ENCODE assay signal across 1 cellular context in genomic region chr9:92384373-92384772, GRCh38.
TF ChIP-seq lines count a peak whose summit lies in the region.

No MANE protein-coding gene starts in this region.

TF ChIP-seq in SK-N-SH treated with all-trans-retinoic acid at 6 μM for 48 hours, 23 proteins besides CTCF, POLR2A, EP300 and RAD21:
- TF ChIP-seq POU6F1 (CRISPR knock-in tag; IDR thresholded peaks at IDR 0.05; ENCODE audit: borderline replicate concordance, low read depth) (peak; percentile 38; the same call in 1 of the 2 replicates), ZFP30 (CRISPR knock-in tag; IDR thresholded peaks at IDR 0.05) (no peak), ISL1 (CRISPR knock-in tag; IDR thresholded peaks at IDR 0.05) (peak; percentile 68), ZNF8 (CRISPR knock-in tag; IDR thresholded peaks at IDR 0.05) (no peak)
TF ChIP-seq in SK-N-SH treated with all-trans-retinoic acid at 6 μM for 48 hours: peak in this region for 2.
